In genomic region chr13:64272681-64273080, GRCh38 we compare ENCODE assay signal across 31 cellular contexts.
"Had no signal": no experiment of that assay in that cellular context is flagged by ENCODE, and none has a peak within 500 bp of the region (broad histone marks: within the 10 kb centered on the region; RNA-seq: fewer than 3 reads in every experiment).

No MANE protein-coding gene starts in this region.

- H3K4me3 ChIP-seq: body of pancreas, cardiac muscle cell, gastroesophageal sphincter, mucosa of descending colon, ovary, right lobe of liver, skin epidermis, upper lobe of left lung had no signal

- H3K27me3 ChIP-seq: body of pancreas, cardiac muscle cell, gastroesophageal sphincter, neutrophil, ovary, right lobe of liver, upper lobe of left lung had no signal

- H3K36me3 Mint-ChIP-seq: activated naive CD8-positive, alpha-beta T cell treated with anti-CD3 and anti-CD28 coated beads, Interleukin-2, amount 10 ng/mL, durations not matched to agents 7 days and 5 days; stimulated activated effector memory CD8-positive, alpha-beta T cell treated with anti-CD3 and anti-CD28 coated beads, Interleukin-12 subunit alpha, Interleukin-12 subunit beta, amount 100 ng/mL, for 72 hours had no signal

- H3K36me3 ChIP-seq: cardiac muscle cell, gastroesophageal sphincter, neutrophil, ovary, right lobe of liver, upper lobe of left lung had no signal

- H3K27ac Mint-ChIP-seq: activated B cell treated with CpG ODN at 0.5 μM for 24 hours; activated naive CD4-positive, alpha-beta T cell treated with anti-CD3 and anti-CD28 coated beads for 36 hours; activated naive CD8-positive, alpha-beta T cell treated with anti-CD3 and anti-CD28 coated beads, Interleukin-2, amount 10 ng/mL, durations not matched to agents 7 days and 5 days; activated T-helper 1 cell treated with anti-CD3 and anti-CD28 coated beads, Interleukin-12 subunit alpha, Interleukin-12 subunit beta, Interleukin-2, Interleukin-4 antibody, amounts not matched to agents 30 ng/mL and 10 ng/mL and 1 ng/mL, durations not matched to agents 14 hours and 24 hours and 36 hours; effector memory CD8-positive, alpha-beta T cell; nephron; progenitor cell of endocrine pancreas; stimulated activated effector memory CD8-positive, alpha-beta T cell treated with anti-CD3 and anti-CD28 coated beads, Interleukin-12 subunit alpha, Interleukin-12 subunit beta, amount 100 ng/mL, for 72 hours; stimulated activated naive CD8-positive, alpha-beta T cell treated with anti-CD3 and anti-CD28 coated beads, Interleukin-15, amount 100 ng/mL, for 72 hours; T-helper 2 cell treated with Interferon-gamma antibody and Interleukin-4, amounts not matched to agents 5 μg/mL and 100 μg/mL, for 36 hours had no signal

- DNase-seq: activated B cell treated with CpG ODN at 0.5 μM for 24 hours; activated CD8-positive, alpha-beta memory T cell treated with anti-CD3 and anti-CD28 coated beads, Interleukin-2, amount 50 U/mL, for 4 hours; activated effector memory CD4-positive, alpha-beta T cell treated with anti-CD3 and anti-CD28 coated beads, Interleukin-2, amount 50 U/mL, for 16 hours; activated naive CD4-positive, alpha-beta T cell treated with anti-CD3 and anti-CD28 coated beads for 36 hours; activated naive CD8-positive, alpha-beta T cell treated with anti-CD3 and anti-CD28 coated beads, Interleukin-2, amount 10 ng/mL, durations not matched to agents 7 days and 5 days; activated T-cell treated with anti-CD3 and anti-CD28 coated beads, Interleukin-2, amount 50 U/mL, for 1 hour; amygdala; body of pancreas; cortex of kidney; effector memory CD8-positive, alpha-beta T cell; erythroblast; hippocampal formation; left cardiac atrium; left ventricle myocardium superior; mucosa of descending colon; ovary; right lobe of liver; stimulated activated CD4-positive, alpha-beta T cell treated with anti-CD3 and anti-CD28 coated beads, Interleukin-4, amount 100 ng/mL, for 24 hours; stimulated activated naive CD8-positive, alpha-beta T cell treated with anti-CD3 and anti-CD28 coated beads, Interleukin-15, amount 100 ng/mL, for 72 hours; substantia nigra; T-helper 1 cell; upper lobe of left lung had no signal

- H3K9me3 ChIP-seq: body of pancreas, gastroesophageal sphincter, neutrophil, ovary, right lobe of liver, upper lobe of left lung had no signal

- H3K9me3 Mint-ChIP-seq: activated naive CD8-positive, alpha-beta T cell treated with anti-CD3 and anti-CD28 coated beads, Interleukin-2, amount 10 ng/mL, durations not matched to agents 7 days and 5 days; nephron had no signal

- H3K4me1 ChIP-seq: body of pancreas, gastroesophageal sphincter, right lobe of liver, upper lobe of left lung had no signal

- H3K27ac ChIP-seq: body of pancreas, cardiac muscle cell, gastroesophageal sphincter, neutrophil, ovary, right lobe of liver, skin epidermis, upper lobe of left lung had no signal

- H3K4me3 Mint-ChIP-seq: activated B cell treated with CpG ODN at 0.5 μM for 24 hours; activated naive CD4-positive, alpha-beta T cell treated with anti-CD3 and anti-CD28 coated beads for 36 hours; activated naive CD8-positive, alpha-beta T cell treated with anti-CD3 and anti-CD28 coated beads, Interleukin-2, amount 10 ng/mL, durations not matched to agents 7 days and 5 days; activated T-helper 1 cell treated with anti-CD3 and anti-CD28 coated beads, Interleukin-12 subunit alpha, Interleukin-12 subunit beta, Interleukin-2, Interleukin-4 antibody, amounts not matched to agents 30 ng/mL and 10 ng/mL and 1 ng/mL, durations not matched to agents 14 hours and 24 hours and 36 hours; effector memory CD8-positive, alpha-beta T cell; nephron; stimulated activated effector memory CD8-positive, alpha-beta T cell treated with anti-CD3 and anti-CD28 coated beads, Interleukin-12 subunit alpha, Interleukin-12 subunit beta, amount 100 ng/mL, for 72 hours; stimulated activated naive CD8-positive, alpha-beta T cell treated with anti-CD3 and anti-CD28 coated beads, Interleukin-15, amount 100 ng/mL, for 72 hours; T-helper 2 cell treated with Interferon-gamma antibody and Interleukin-4, amounts not matched to agents 5 μg/mL and 100 μg/mL, for 36 hours had no signal

- ATAC-seq: body of pancreas; effector memory CD8-positive, alpha-beta T cell; gastroesophageal sphincter; left cardiac atrium; left ventricle myocardium superior; mucosa of descending colon; right lobe of liver; stimulated activated effector memory CD8-positive, alpha-beta T cell treated with anti-CD3 and anti-CD28 coated beads, Interleukin-12 subunit alpha, Interleukin-12 subunit beta, amount 100 ng/mL, for 72 hours; stimulated activated naive CD8-positive, alpha-beta T cell treated with anti-CD3 and anti-CD28 coated beads, Interleukin-15, amount 100 ng/mL, for 72 hours had no signal

- H3K4me1 Mint-ChIP-seq: activated B cell treated with CpG ODN at 0.5 μM for 24 hours; activated naive CD8-positive, alpha-beta T cell treated with anti-CD3 and anti-CD28 coated beads, Interleukin-2, amount 10 ng/mL, durations not matched to agents 7 days and 5 days; nephron; stimulated activated effector memory CD8-positive, alpha-beta T cell treated with anti-CD3 and anti-CD28 coated beads, Interleukin-12 subunit alpha, Interleukin-12 subunit beta, amount 100 ng/mL, for 72 hours; stimulated activated naive CD8-positive, alpha-beta T cell treated with anti-CD3 and anti-CD28 coated beads, Interleukin-15, amount 100 ng/mL, for 72 hours had no signal

- H3K27me3 Mint-ChIP-seq: activated B cell treated with CpG ODN at 0.5 μM for 24 hours; activated naive CD8-positive, alpha-beta T cell treated with anti-CD3 and anti-CD28 coated beads, Interleukin-2, amount 10 ng/mL, durations not matched to agents 7 days and 5 days; effector memory CD8-positive, alpha-beta T cell; progenitor cell of endocrine pancreas; stimulated activated naive CD8-positive, alpha-beta T cell treated with anti-CD3 and anti-CD28 coated beads, Interleukin-15, amount 100 ng/mL, for 72 hours had no signal
